ENCODE assay signal across 18 cellular contexts in genomic region chr13:23434431-23434830, GRCh38. TPM values are rescaled to one million over a fixed set of nuclear protein-coding genes. Genes with fewer than 3 reads are reported as not detected.
DNase-seq lines count a peak whose midpoint lies in the region; TF ChIP-seq lines count a peak whose summit lies in the region.
"Had no signal": no experiment of that assay in that cellular context is flagged by ENCODE, and none has a peak within 500 bp of the region (broad histone marks: within the 10 kb centered on the region; RNA-seq: fewer than 3 reads in every experiment).

No MANE protein-coding gene starts in this region.

- H3K36me3 ChIP-seq in endodermal cell (ENCODE audit: control insufficient read depth, insufficient read depth, low read length), result no peaks in the 10 kb centered on the region
- H3K36me3 ChIP-seq in neuron (ENCODE audit: insufficient read depth, low read length), result peaks cover 8% of the 10 kb centered on the region
- no peaks in the 10 kb centered on the region for H3K36me3 ChIP-seq in mesenchymal stem cell (ENCODE audit: control insufficient read depth in 1 of 2, insufficient read depth in 2 of 2, low read depth in 1 of 2, low read length in 2 of 2)

- peaks cover 4% of the 10 kb centered on the region for H3K4me1 Mint-ChIP-seq in activated CD4-positive, alpha-beta T cell treated with anti-CD3 and anti-CD28 coated beads, Interleukin-2, amount 10 ng/mL, durations not matched to agents 24 days and 14 days
- H3K4me1 Mint-ChIP-seq in endodermal cell, result peaks cover 12% of the 10 kb centered on the region

- H3K27ac Mint-ChIP-seq in activated CD4-positive, alpha-beta T cell treated with anti-CD3 and anti-CD28 coated beads, Interleukin-2, amount 10 ng/mL, durations not matched to agents 24 days and 14 days, result no peak overlapping the region
- no peak overlapping the region for H3K27ac Mint-ChIP-seq in endodermal cell

- H3K79me1 ChIP-seq in mesenchymal stem cell (replicated peaks; ENCODE audit: low read length, poor library complexity, severe bottlenecking), result peaks cover 15% of the 10 kb centered on the region

- H2AFZ ChIP-seq in neuron (ENCODE audit: low read depth, low read length) (no peak overlapping the region), mesenchymal stem cell (ENCODE audit: low read depth, low read length) (no peak overlapping the region)

- H2BK5ac ChIP-seq in mesenchymal stem cell (ENCODE audit: low read depth, low read length, poor library complexity, severe bottlenecking), result no peak overlapping the region

- no peak overlapping the region for H4K91ac ChIP-seq in mesenchymal stem cell (ENCODE audit: low read length)

- H3K14ac ChIP-seq in mesenchymal stem cell (ENCODE audit: low read length in 2 of 2), result no peak overlapping the region

- no peak overlapping the region for H3K9ac ChIP-seq in endodermal cell (ENCODE audit: extremely low read depth, low read length, poor library complexity, severe bottlenecking)
- H3K9ac ChIP-seq in mesenchymal stem cell (ENCODE audit: low read length), result no peak overlapping the region

- H3K27me3 Mint-ChIP-seq in activated CD4-positive, alpha-beta T cell treated with anti-CD3 and anti-CD28 coated beads, Interleukin-2, amount 10 ng/mL, durations not matched to agents 24 days and 14 days, result peaks cover 39% of the 10 kb centered on the region
- peaks cover 14% of the 10 kb centered on the region for H3K27me3 Mint-ChIP-seq in endodermal cell (ENCODE audit: insufficient read depth)

- no peak overlapping the region for H4K8ac ChIP-seq in mesenchymal stem cell (ENCODE audit: low read length)

- H3K27ac ChIP-seq in endodermal cell (ENCODE audit: low read depth, low read length), result peak overlapping the region; percentile 99
- H3K27ac ChIP-seq in mesenchymal stem cell (ENCODE audit: low read length, poor library complexity, severe bottlenecking), result no peak overlapping the region
- H3K27ac ChIP-seq: C4-2B had no signal

- no peak overlapping the region for H2BK120ac ChIP-seq in mesenchymal stem cell (ENCODE audit: low read depth, low read length)

- 72 to 77% methylated on average over 3 of the region's 3 CpGs for WGBS in endodermal cell (ENCODE audit: insufficient coverage in 1 of 2, insufficient read length in 1 of 2), 2 experiments
- 80% methylated on average over 3 of the region's 3 CpGs for WGBS in mesenchymal stem cell

- no peaks in the 10 kb centered on the region for H3K27me3 ChIP-seq in endodermal cell (ENCODE audit: control insufficient read depth, insufficient read depth, low read length, poor library complexity, severe bottlenecking)
- no peaks in the 10 kb centered on the region for H3K27me3 ChIP-seq in neuron (ENCODE audit: insufficient read depth, low read length)
- H3K27me3 ChIP-seq in mesenchymal stem cell (ENCODE audit: control insufficient read depth in 1 of 2, insufficient read depth in 1 of 2, low read length in 2 of 2), result no peaks in the 10 kb centered on the region

- no peak overlapping the region for H3K4me2 ChIP-seq in mesenchymal stem cell (ENCODE audit: low read length, poor library complexity, severe bottlenecking)

- H3K36me3 Mint-ChIP-seq in activated CD4-positive, alpha-beta T cell treated with anti-CD3 and anti-CD28 coated beads, Interleukin-2, amount 10 ng/mL, durations not matched to agents 24 days and 14 days (ENCODE audit: low read depth), result peaks cover 2% of the 10 kb centered on the region
- no peaks in the 10 kb centered on the region for H3K36me3 Mint-ChIP-seq in endodermal cell (ENCODE audit: low read depth)

- no peak overlapping the region for H2AK5ac ChIP-seq in mesenchymal stem cell (ENCODE audit: low read length, severe bottlenecking)

- no peak overlapping the region for H3K4me3 ChIP-seq in endodermal cell (ENCODE audit: low read length)
- peak overlapping the region; percentile 79 for H3K4me3 ChIP-seq in neuron (ENCODE audit: low read length)
- H3K4me3 ChIP-seq in mesenchymal stem cell (ENCODE audit: insufficient read depth in 1 of 2, low read depth in 1 of 2, low read length in 2 of 2), result no peak overlapping the region

- no peak overlapping the region for H3K18ac ChIP-seq in mesenchymal stem cell (ENCODE audit: low read depth in 1 of 2, low read length in 2 of 2)

- intact Hi-C loops in activated CD4-positive, alpha-beta T cell treated with anti-CD3 and anti-CD28 coated beads, Interleukin-2, amount 10 ng/mL, durations not matched to agents 24 days and 14 days (cut with micrococcal nuclease), result no loop called here

- H3K9me3 ChIP-seq in endodermal cell (ENCODE audit: control insufficient read depth, low read length), result no peaks in the 10 kb centered on the region
- no peaks in the 10 kb centered on the region for H3K9me3 ChIP-seq in neuron (ENCODE audit: low read length)
- H3K9me3 ChIP-seq in mesenchymal stem cell (ENCODE audit: control insufficient read depth, low read length), result no peaks in the 10 kb centered on the region

- no peak overlapping the region for H3K4ac ChIP-seq in mesenchymal stem cell (ENCODE audit: low read depth in 1 of 2, low read length in 2 of 2)

- no peak overlapping the region for H3K4me3 Mint-ChIP-seq in activated CD4-positive, alpha-beta T cell treated with anti-CD3 and anti-CD28 coated beads, Interleukin-2, amount 10 ng/mL, durations not matched to agents 24 days and 14 days
- no peak overlapping the region for H3K4me3 Mint-ChIP-seq in endodermal cell

- no peak overlapping the region for H3K23ac ChIP-seq in mesenchymal stem cell (ENCODE audit: low read length in 2 of 2)

- H2BK15ac ChIP-seq in mesenchymal stem cell (ENCODE audit: low read depth, poor library complexity, severe bottlenecking), result no peak overlapping the region

- H3K4me1 ChIP-seq in endodermal cell (ENCODE audit: control insufficient read depth, insufficient read depth, low read length) (no peaks in the 10 kb centered on the region), neuron (ENCODE audit: insufficient read depth, low read length) (peaks cover 28% of the 10 kb centered on the region), mesenchymal stem cell (ENCODE audit: control insufficient read depth, insufficient read depth, low read depth, low read length) (no peaks in the 10 kb centered on the region)

- no peak overlapping the region for H2BK12ac ChIP-seq in mesenchymal stem cell (ENCODE audit: low read length in 2 of 2)

- TF ChIP-seq CTCF in endodermal cell (conservative IDR thresholded peaks at IDR 0.05), result no peak

- peak; percentile 39 for DNase-seq in activated CD4-positive, alpha-beta T cell treated with anti-CD3 and anti-CD28 coated beads, Interleukin-2, amount 10 ng/mL, durations not matched to agents 24 days and 14 days
- DNase-seq in activated CD4-positive, alpha-beta T cell treated with anti-CD3 and anti-CD28 coated beads, Interleukin-2, amount 50 U/mL, for 48 hours, result no peak
- DNase-seq in endodermal cell (no peak), mesenchymal stem cell (no peak), NCI-H1436 (lab: John Stamatoyannopoulos, UW) (no peak), DMS114 treated with DMSO at 0.1 percent for 48 hours (lab: John Stamatoyannopoulos, UW; ENCODE audit: unreplicated experiment) (no peak), dermis blood vessel endothelial cell (no peak)
- DNase-seq: DMS 273 treated with DMSO at 0.1 percent for 48 hours; GOT3; KG1; NCI-H1436 treated with DMSO at 0.1 percent for 48 hours; NCI-H2029 treated with DMSO at 0.1 percent for 48 hours; NCI-H2227 treated with DMSO at 0.1 percent for 48 hours; NCI-H524 treated with DMSO at 0.1 percent for 48 hours; NK-92 treated with Interleukin-12 subunit alpha and Interleukin-12 subunit beta, amount 100 ng/mL, for 24 hours; SIG-M5 had no signal

- H3K9me3 Mint-ChIP-seq in activated CD4-positive, alpha-beta T cell treated with anti-CD3 and anti-CD28 coated beads, Interleukin-2, amount 10 ng/mL, durations not matched to agents 24 days and 14 days, result no peaks in the 10 kb centered on the region
- no peaks in the 10 kb centered on the region for H3K9me3 Mint-ChIP-seq in endodermal cell

RNA-seq across cellular contexts. Expression of gene SACS, which starts 0.9 kb away (rescaled TPM):
- 33.3 and 36.0 TPM in 2 replicates for total RNA-seq in activated CD4-positive, alpha-beta T cell treated with anti-CD3 and anti-CD28 coated beads, Interleukin-2, amount 10 ng/mL, durations not matched to agents 24 days and 14 days
- total RNA-seq in endodermal cell (10 to 100 TPM; 17.6 to 22.3 TPM), dermis blood vessel endothelial cell (62.3 and 79.0 TPM in 2 replicates)
- 30.8 TPM for polyA plus RNA-seq in endodermal cell (2013, experiment 1 of 2)
- 33.2 TPM for polyA plus RNA-seq in endodermal cell (2013, experiment 2 of 2)
- polyA plus RNA-seq in mesenchymal stem cell (2013, experiment 1 of 2), result 7.1 TPM
- 6.5 TPM for polyA plus RNA-seq in mesenchymal stem cell (2013, experiment 2 of 2)
